Comparison of ENCODE assay signal across 24 cellular contexts in genomic region chr12:56728139-56728861, GRCh38. TPM values are rescaled to one million over a fixed set of nuclear protein-coding genes. Genes with fewer than 3 reads are reported as not detected.
"Had no signal": no experiment of that assay in that cellular context is flagged by ENCODE, and none has a peak within 500 bp of the region (broad histone marks: within the 10 kb centered on the region; RNA-seq: fewer than 3 reads in every experiment).

No MANE protein-coding gene starts in this region.

- DNase-seq: activated B cell treated with CpG ODN at 0.5 μM for 24 hours; activated CD4-positive, alpha-beta memory T cell treated with anti-CD3 and anti-CD28 coated beads for 36 hours; activated CD4-positive, alpha-beta T cell treated with anti-CD3 and anti-CD28 coated beads for 4 hours; activated T-cell treated with anti-CD3 and anti-CD28 coated beads, Interleukin-2, amount 50 U/mL, for 1 hour; adrenal gland; cerebellar nuclear complex; dermis blood vessel endothelial cell; effector memory CD4-positive, alpha-beta T cell; heart left ventricle; kidney; left lung; mammary epithelial cell; stimulated activated CD4-positive, alpha-beta T cell treated with anti-CD3 and anti-CD28 coated beads, Interleukin-2, amount 100 ng/mL, for 24 hours; T-helper 2 cell; uterus had no signal

- ATAC-seq: activated naive CD4-positive, alpha-beta T cell treated with anti-CD3 and anti-CD28 coated beads, Interleukin-2, amount 50 U/mL, for 72 hours; gastroesophageal sphincter; heart left ventricle; left lung had no signal

- H3K36me3 ChIP-seq: prostate gland, uterus had no signal

- H3K27me3 ChIP-seq: adrenal gland, esophagus muscularis mucosa, gastroesophageal sphincter, heart left ventricle, left lung, right atrium auricular region, tibial nerve, uterus had no signal

- H3K27me3 Mint-ChIP-seq: activated B cell treated with CpG ODN at 0.5 μM for 24 hours; activated CD4-positive, alpha-beta memory T cell treated with anti-CD3 and anti-CD28 coated beads for 36 hours; stimulated activated naive CD8-positive, alpha-beta T cell treated with anti-CD3 and anti-CD28 coated beads, Interleukin-15, Interleukin-2, amounts not matched to agents 100 ng/mL and 50 ng/mL, for 24 hours had no signal

- H3K4me3 Mint-ChIP-seq: activated B cell treated with CpG ODN at 0.5 μM for 24 hours; activated CD4-positive, alpha-beta memory T cell treated with anti-CD3 and anti-CD28 coated beads for 36 hours; stimulated activated naive CD8-positive, alpha-beta T cell treated with anti-CD3 and anti-CD28 coated beads, Interleukin-15, Interleukin-2, amounts not matched to agents 100 ng/mL and 50 ng/mL, for 24 hours had no signal

- H3K9me3 Mint-ChIP-seq: activated B cell treated with CpG ODN at 0.5 μM for 24 hours; activated CD4-positive, alpha-beta memory T cell treated with anti-CD3 and anti-CD28 coated beads for 36 hours; activated naive CD4-positive, alpha-beta T cell treated with anti-CD3 and anti-CD28 coated beads, Interleukin-2, amount 50 U/mL, for 72 hours; stimulated activated naive CD8-positive, alpha-beta T cell treated with anti-CD3 and anti-CD28 coated beads, Interleukin-15, Interleukin-2, amounts not matched to agents 100 ng/mL and 50 ng/mL, for 24 hours had no signal

- H3K4me3 ChIP-seq: adrenal gland, esophagus muscularis mucosa, gastroesophageal sphincter, heart left ventricle, left lung, prostate gland, right atrium auricular region, tibial nerve, uterus had no signal

- H3K27ac Mint-ChIP-seq: activated B cell treated with CpG ODN at 0.5 μM for 24 hours; activated CD4-positive, alpha-beta memory T cell treated with anti-CD3 and anti-CD28 coated beads for 36 hours; stimulated activated naive CD8-positive, alpha-beta T cell treated with anti-CD3 and anti-CD28 coated beads, Interleukin-15, Interleukin-2, amounts not matched to agents 100 ng/mL and 50 ng/mL, for 24 hours had no signal

- H3K4me1 ChIP-seq: uterus had no signal

- H3K27ac ChIP-seq: adrenal gland, esophagus muscularis mucosa, gastroesophageal sphincter, heart left ventricle, left lung, right atrium auricular region, tibial nerve, uterus had no signal

RNA-seq across cellular contexts. Expression of gene HSD17B6, which starts 34.8 kb away (rescaled TPM):
- total RNA-seq: dermis blood vessel endothelial cell, endothelial cell of umbilical vein, mononuclear cell had no signal
